ENCODE assay signal across 10 cellular contexts in the genomic region with DNA sequence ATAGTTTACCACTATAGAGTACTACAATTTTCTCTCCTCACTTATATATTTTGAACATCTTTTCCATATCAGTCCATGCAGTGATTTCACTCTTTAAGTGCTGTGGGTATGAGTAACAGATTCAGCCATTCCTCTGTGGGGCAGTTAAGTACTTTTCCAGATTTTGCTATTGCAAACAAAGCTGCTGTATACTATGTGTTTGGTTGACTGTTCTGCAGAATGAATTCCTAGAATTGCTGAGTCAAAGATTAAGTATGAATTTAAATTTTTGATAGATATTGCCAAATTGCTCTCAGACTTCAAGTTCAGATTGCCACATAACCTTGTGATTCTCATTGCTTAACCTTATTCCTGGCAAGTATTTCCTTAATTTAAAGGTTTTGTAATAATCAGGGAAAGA. TPM values are rescaled to one million over a fixed set of nuclear protein-coding genes. Genes with fewer than 3 reads are reported as not detected.
DNase-seq lines count a peak whose midpoint lies in the region; ATAC-seq, FAIRE-seq and TF ChIP-seq lines count a peak whose summit lies in the region.
"Had no signal": no experiment of that assay in that cellular context is flagged by ENCODE, and none has a peak within 500 bp of the region (broad histone marks: within the 10 kb centered on the region; RNA-seq: fewer than 3 reads in every experiment).

No MANE protein-coding gene starts in this region.

- no peak overlapping the region for H3K4ac ChIP-seq in mesenchymal stem cell (ENCODE audit: low read depth in 1 of 2, low read length in 2 of 2)

- no peak overlapping the region for H3K18ac ChIP-seq in mesenchymal stem cell (ENCODE audit: low read depth in 1 of 2, low read length in 2 of 2)

- peaks cover 4% of the 10 kb centered on the region for H3K4me1 ChIP-seq in mesenchymal stem cell (ENCODE audit: control insufficient read depth, insufficient read depth, low read depth, low read length)
- H3K4me1 ChIP-seq: uterus had no signal

- no peak overlapping the region for H3K14ac ChIP-seq in mesenchymal stem cell (ENCODE audit: low read length in 2 of 2)

- no peak overlapping the region for H2AFZ ChIP-seq in mesenchymal stem cell (ENCODE audit: low read depth, low read length)

- H3K4me3 ChIP-seq in AG04450 (ENCODE audit: low read depth, low read length) (no peak overlapping the region), mesenchymal stem cell (ENCODE audit: insufficient read depth in 1 of 2, low read depth in 1 of 2, low read length in 2 of 2) (peak overlapping the region in 1 of 2 experiments; percentile 64)
- H3K4me3 ChIP-seq: uterus had no signal

- peak; percentile 82 for DNase-seq in AG04450 (ENCODE audit: low read depth, low spot score)
- peak; percentile 41 for DNase-seq in HTR-8/SVneo (ENCODE audit: insufficient read length, low spot score)
- peak; percentile 95 for DNase-seq in mesenchymal stem cell
- no peak for DNase-seq in stimulated activated naive CD8-positive, alpha-beta T cell treated with anti-CD3 and anti-CD28 coated beads, Interleukin-15, Interleukin-2, amounts not matched to agents 100 U/mL and 50 U/mL, for 24 hours
- DNase-seq: effector CD4-positive, alpha-beta T cell; uterus had no signal

- TF ChIP-seq CTCF in AG04450 (IDR thresholded peaks at IDR 0.05; ENCODE audit: low read depth, low read length): no peak
- no peak for TF ChIP-seq CTCF in brain (conservative IDR thresholded peaks at IDR 0.05)

- H3K27ac ChIP-seq in AG04450 (ENCODE audit: low read depth, low read length) (peak overlapping the region; percentile 87), mesenchymal stem cell (ENCODE audit: low read length, poor library complexity, severe bottlenecking) (peak overlapping the region; percentile 57)

- POLR2A ChIA-PET in AG04450 (lab: Yijun Ruan, JAX): interaction anchor here (1.1 to 4.5 kb wide), 3 partner anchors 21 to 184 kb away, joined by 5 to 46 read pairs (median 13); partner anchors contain the start of genes SAR1A and TYSND1

- CTCF ChIA-PET in AG04450 (lab: Charles Lee): interaction anchor here (0.8 to 1.6 kb wide), 2 partner anchors 46 to 76 kb away, joined by 3 to 4 read pairs; no protein-coding TSS in a partner anchor

- ATAC-seq in GM21717 (IDR thresholded peaks at IDR 0.05; ENCODE audit: unreplicated experiment) (no peak), GM18498 (IDR thresholded peaks at IDR 0.05; ENCODE audit: unreplicated experiment) (no peak), GM18870 (IDR thresholded peaks at IDR 0.05; ENCODE audit: unreplicated experiment) (no peak)
- no peak for ATAC-seq in stimulated activated naive CD8-positive, alpha-beta T cell treated with anti-CD3 and anti-CD28 coated beads, Interleukin-15, Interleukin-2, amounts not matched to agents 100 U/mL and 50 U/mL, for 24 hours

- peaks cover 7% of the 10 kb centered on the region for H3K36me3 Mint-ChIP-seq in brain

- H3K27ac Mint-ChIP-seq in brain: peak overlapping the region in 3 of 5 experiments; percentile 8 to 34 (median 15)

- H3K27me3 Mint-ChIP-seq in brain: no peaks in the 10 kb centered on the region

- peaks cover 0 to 3% of the 10 kb centered on the region in 2 experiments for H3K36me3 ChIP-seq in mesenchymal stem cell (ENCODE audit: control insufficient read depth in 1 of 2, insufficient read depth in 2 of 2, low read depth in 1 of 2, low read length in 2 of 2)
- H3K36me3 ChIP-seq: uterus had no signal

- H2BK120ac ChIP-seq in mesenchymal stem cell (ENCODE audit: low read depth, low read length): no peak overlapping the region

- FAIRE-seq in HTR-8/SVneo (lab: Jason Lieb, UNC): no peak

- H4K91ac ChIP-seq in mesenchymal stem cell (ENCODE audit: low read length): no peak overlapping the region

- no peaks in the 10 kb centered on the region for H3K9me3 Mint-ChIP-seq in brain

- no peak overlapping the region for H2AK5ac ChIP-seq in mesenchymal stem cell (ENCODE audit: low read length, severe bottlenecking)

- no peak overlapping the region for H2BK15ac ChIP-seq in mesenchymal stem cell (ENCODE audit: low read depth, poor library complexity, severe bottlenecking)

- peaks cover 28% of the 10 kb centered on the region for H3K4me1 Mint-ChIP-seq in brain

- H3K9me3 ChIP-seq in AG04450 (ENCODE audit: control insufficient read depth, insufficient read depth, low read length) (no peaks in the 10 kb centered on the region), mesenchymal stem cell (ENCODE audit: control insufficient read depth, low read length) (no peaks in the 10 kb centered on the region)
- H3K9me3 ChIP-seq: uterus had no signal

- no peak overlapping the region for H3K4me2 ChIP-seq in mesenchymal stem cell (ENCODE audit: low read length, poor library complexity, severe bottlenecking)

- no peak overlapping the region for H3K4me3 Mint-ChIP-seq in brain

- no peak overlapping the region for H3K23ac ChIP-seq in mesenchymal stem cell (ENCODE audit: low read length in 2 of 2)

- H2BK12ac ChIP-seq in mesenchymal stem cell (ENCODE audit: low read length in 2 of 2): no peak overlapping the region

- peak overlapping the region; percentile 88 for H3K9ac ChIP-seq in mesenchymal stem cell (ENCODE audit: low read length)

- no peak overlapping the region for H4K8ac ChIP-seq in mesenchymal stem cell (ENCODE audit: low read length)

- no peaks in the 10 kb centered on the region for H3K27me3 ChIP-seq in AG04450 (ENCODE audit: control insufficient read depth, insufficient read depth, low read length)
- no peaks in the 10 kb centered on the region for H3K27me3 ChIP-seq in mesenchymal stem cell (ENCODE audit: control insufficient read depth in 1 of 2, insufficient read depth in 1 of 2, low read length in 2 of 2)
- H3K27me3 ChIP-seq: uterus had no signal

- H3K79me1 ChIP-seq in mesenchymal stem cell (replicated peaks; ENCODE audit: low read length, poor library complexity, severe bottlenecking): no peaks in the 10 kb centered on the region

- H2BK5ac ChIP-seq in mesenchymal stem cell (ENCODE audit: low read depth, low read length, poor library complexity, severe bottlenecking): no peak overlapping the region

RNA-seq across cellular contexts. Expression of gene SAR1A, which starts 21.6 kb away (rescaled TPM):
- polyA plus RNA-seq in AG04450 (2011; rRNA removed): 108 and 134 TPM in 2 replicates
- 315 and 350 TPM in 2 replicates for polyA minus RNA-seq in AG04450 (2011; rRNA and poly(A)+ RNA removed)
- 28.8 TPM for polyA plus RNA-seq in brain (ENCODE audit: insufficient read depth, low read depth, low replicate concordance)
- polyA plus RNA-seq in mesenchymal stem cell (2013, experiment 1 of 2): 103 TPM
- polyA plus RNA-seq in mesenchymal stem cell (2013, experiment 2 of 2): 104 TPM

RNA-seq across cellular contexts. Expression of gene PPA1, which starts 41.3 kb away (rescaled TPM):
- polyA plus RNA-seq in AG04450 (2011; rRNA removed) (148 and 227 TPM in 2 replicates), brain (ENCODE audit: insufficient read depth, low read depth, low replicate concordance) (127 TPM)
- polyA minus RNA-seq in AG04450 (2011; rRNA and poly(A)+ RNA removed): 56.0 and 83.0 TPM in 2 replicates
- polyA plus RNA-seq in mesenchymal stem cell (2013, experiment 1 of 2): 144 TPM
- 153 TPM for polyA plus RNA-seq in mesenchymal stem cell (2013, experiment 2 of 2)

RNA-seq across cellular contexts. Expression of gene TYSND1, which starts 45.4 kb away (rescaled TPM):
- polyA plus RNA-seq in AG04450 (2011; rRNA removed) (2.7 and 3.4 TPM in 2 replicates), brain (ENCODE audit: insufficient read depth, low read depth, low replicate concordance) (6.2 TPM)
- 2.7 and 3.1 TPM in 2 replicates for polyA minus RNA-seq in AG04450 (2011; rRNA and poly(A)+ RNA removed)
- 4.0 TPM for polyA plus RNA-seq in mesenchymal stem cell (2013, experiment 1 of 2)
- polyA plus RNA-seq in mesenchymal stem cell (2013, experiment 2 of 2): 4.1 TPM

RNA-seq across cellular contexts. Expression of gene AIFM2, which starts 59.3 kb away (rescaled TPM):
- polyA plus RNA-seq in AG04450 (2011; rRNA removed) (9.1 and 10.4 TPM in 2 replicates), brain (ENCODE audit: insufficient read depth, low read depth, low replicate concordance) (3.9 TPM)
- 8.9 and 9.9 TPM in 2 replicates for polyA minus RNA-seq in AG04450 (2011; rRNA and poly(A)+ RNA removed)
- polyA plus RNA-seq in mesenchymal stem cell (2013, experiment 1 of 2): 10.2 TPM
- polyA plus RNA-seq in mesenchymal stem cell (2013, experiment 2 of 2): 10.0 TPM
